ENCODE assay signal across 11 cellular contexts in genomic region chr6:45163952-45164766, GRCh38.
DNase-seq lines count a peak whose midpoint lies in the region; ATAC-seq and TF ChIP-seq lines count a peak whose summit lies in the region.
"Had no signal": no experiment of that assay in that cellular context is flagged by ENCODE, and none has a peak within 500 bp of the region (broad histone marks: within the 10 kb centered on the region; RNA-seq: fewer than 3 reads in every experiment).

No MANE protein-coding gene starts in this region.

- no peak overlapping the region for H3K27ac Mint-ChIP-seq in CD4-positive, alpha-beta T cell
- H3K27ac Mint-ChIP-seq in activated naive CD8-positive, alpha-beta T cell: peak overlapping the region; percentile 72
- H3K27ac Mint-ChIP-seq: mesothelial cell of epicardium had no signal

- no peaks in the 10 kb centered on the region for H3K27me3 ChIP-seq in CD4-positive, alpha-beta T cell (ENCODE audit: control insufficient read depth, insufficient read depth, low read length)
- H3K27me3 ChIP-seq: BLaER1 treated with 17β-estradiol and CSF1 and Interleukin-3, amounts not matched to agents 10 nM and 100 nM had no signal

- no peaks in the 10 kb centered on the region for H3K9me3 Mint-ChIP-seq in CD4-positive, alpha-beta T cell
- H3K9me3 Mint-ChIP-seq in activated naive CD8-positive, alpha-beta T cell (ENCODE audit: low read depth): no peaks in the 10 kb centered on the region
- H3K9me3 Mint-ChIP-seq: mesothelial cell of epicardium had no signal

- POLR2A ChIA-PET in CD4-positive, alpha-beta T cell (lab: Charles Lee): no interaction called here

- ATAC-seq in CD4-positive, alpha-beta T cell (ENCODE audit: poor library complexity): peak; percentile 11
- peak; percentile 86 for ATAC-seq in GM19351 (IDR thresholded peaks at IDR 0.05; ENCODE audit: unreplicated experiment)
- ATAC-seq in HG03196 (IDR thresholded peaks at IDR 0.05; ENCODE audit: unreplicated experiment): peak; percentile 68

- H3K4me3 Mint-ChIP-seq in CD4-positive, alpha-beta T cell: no peak overlapping the region
- peak overlapping the region; percentile 60 for H3K4me3 Mint-ChIP-seq in activated naive CD8-positive, alpha-beta T cell
- H3K4me3 Mint-ChIP-seq: mesothelial cell of epicardium had no signal

- no peak overlapping the region for H3K27ac ChIP-seq in CD4-positive, alpha-beta T cell (ENCODE audit: low read depth, low read length)
- H3K27ac ChIP-seq: BLaER1 treated with 17β-estradiol and CSF1 and Interleukin-3, amounts not matched to agents 10 nM and 100 nM had no signal

- no peak overlapping the region for H3K4me3 ChIP-seq in lower leg skin (ENCODE audit: low read depth, poor library complexity, severe bottlenecking)
- H3K4me3 ChIP-seq: BLaER1 treated with 17β-estradiol and CSF1 and Interleukin-3, amounts not matched to agents 10 nM and 100 nM had no signal

- DNase-seq in CD4-positive, alpha-beta T cell: no peak
- no peak for DNase-seq in NCI-H69 (lab: John Stamatoyannopoulos, UW)
- no peak for DNase-seq in cerebellum (ENCODE audit: low spot score)
- DNase-seq in lower leg skin (ENCODE audit: low spot score in 2 of 2): no peak
- no peak for DNase-seq in NCI-H774 (lab: John Stamatoyannopoulos, UW)
- DNase-seq: NCI-H226 had no signal

- intact Hi-C loops in CD4-positive, alpha-beta T cell (cut with DNase I, micrococcal nuclease): no loop called here
- intact Hi-C loops in lower leg skin (cut with DNase I; ENCODE audit: low total_unique reads): no loop called here

- no peak for TF ChIP-seq CTCF in CD4-positive, alpha-beta T cell (IDR thresholded peaks at IDR 0.05)
- no peak for TF ChIP-seq CTCF in lower leg skin (IDR thresholded peaks at IDR 0.05)

- 79 to 82% methylated on average over 3 of the region's 3 CpGs for WGBS in lower leg skin, 2 donors

- no peak for TF ChIP-seq POLR2A in lower leg skin (IDR thresholded peaks at IDR 0.05)

- peaks cover 20% of the 10 kb centered on the region for H3K4me1 Mint-ChIP-seq in CD4-positive, alpha-beta T cell (ENCODE audit: low read depth)
- peaks cover 40% of the 10 kb centered on the region for H3K4me1 Mint-ChIP-seq in activated naive CD8-positive, alpha-beta T cell (ENCODE audit: low read depth)
- H3K4me1 Mint-ChIP-seq: mesothelial cell of epicardium had no signal

- no peaks in the 10 kb centered on the region for H3K36me3 Mint-ChIP-seq in CD4-positive, alpha-beta T cell (ENCODE audit: low read depth)
- peaks cover 3% of the 10 kb centered on the region for H3K36me3 Mint-ChIP-seq in activated naive CD8-positive, alpha-beta T cell
- H3K36me3 Mint-ChIP-seq: mesothelial cell of epicardium had no signal

- H3K27me3 Mint-ChIP-seq in CD4-positive, alpha-beta T cell: no peaks in the 10 kb centered on the region
- H3K27me3 Mint-ChIP-seq in activated naive CD8-positive, alpha-beta T cell: no peaks in the 10 kb centered on the region

- H3K9me3 ChIP-seq in CD4-positive, alpha-beta T cell (ENCODE audit: control insufficient read depth, low read length): no peaks in the 10 kb centered on the region
- H3K9me3 ChIP-seq: BLaER1 treated with 17β-estradiol and CSF1 and Interleukin-3, amounts not matched to agents 10 nM and 100 nM had no signal

- CTCF ChIA-PET in CD4-positive, alpha-beta T cell (lab: Charles Lee): interaction anchor here (1.0 kb wide), 1 partner anchor 508 kb away, joined by 3 read pairs; no protein-coding TSS in a partner anchor

Comparison
In these comparisons a context has a peak if more than half of its experiments do, and no peak if none do; other contexts are left out.
1. ATAC-seq: peak in every context shown above with its lines; median percentile 86 in GM19351; 68 in HG03196; 11 in CD4-positive, alpha-beta T cell.